ENCODE assay signal across 1 cellular context in the genomic region with DNA sequence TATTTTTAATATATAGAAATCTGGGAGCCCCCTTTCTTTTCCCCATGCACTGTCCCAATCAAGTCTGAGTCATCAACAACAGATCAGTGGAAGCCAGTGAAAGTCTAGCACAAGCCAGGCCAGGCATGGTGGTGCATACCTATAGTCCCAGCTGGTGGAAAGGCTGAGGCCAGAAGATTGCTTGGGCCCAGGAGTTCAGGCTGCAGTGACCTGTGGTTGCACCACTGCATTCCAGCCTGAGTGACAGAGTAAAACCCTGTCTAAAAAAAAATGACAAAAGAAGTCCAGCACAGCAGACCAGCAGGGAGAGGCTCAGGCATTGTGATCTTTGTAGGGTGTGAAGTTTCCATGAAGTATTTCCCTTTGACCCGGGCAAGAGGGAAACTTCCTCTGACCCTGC.
TF ChIP-seq lines count a peak whose summit lies in the region.

No MANE protein-coding gene starts in this region.

TF ChIP-seq in HCT116, 20 proteins besides CTCF, POLR2A, EP300 and RAD21 (continued from another document):
- TF ChIP-seq, protein P1, sequence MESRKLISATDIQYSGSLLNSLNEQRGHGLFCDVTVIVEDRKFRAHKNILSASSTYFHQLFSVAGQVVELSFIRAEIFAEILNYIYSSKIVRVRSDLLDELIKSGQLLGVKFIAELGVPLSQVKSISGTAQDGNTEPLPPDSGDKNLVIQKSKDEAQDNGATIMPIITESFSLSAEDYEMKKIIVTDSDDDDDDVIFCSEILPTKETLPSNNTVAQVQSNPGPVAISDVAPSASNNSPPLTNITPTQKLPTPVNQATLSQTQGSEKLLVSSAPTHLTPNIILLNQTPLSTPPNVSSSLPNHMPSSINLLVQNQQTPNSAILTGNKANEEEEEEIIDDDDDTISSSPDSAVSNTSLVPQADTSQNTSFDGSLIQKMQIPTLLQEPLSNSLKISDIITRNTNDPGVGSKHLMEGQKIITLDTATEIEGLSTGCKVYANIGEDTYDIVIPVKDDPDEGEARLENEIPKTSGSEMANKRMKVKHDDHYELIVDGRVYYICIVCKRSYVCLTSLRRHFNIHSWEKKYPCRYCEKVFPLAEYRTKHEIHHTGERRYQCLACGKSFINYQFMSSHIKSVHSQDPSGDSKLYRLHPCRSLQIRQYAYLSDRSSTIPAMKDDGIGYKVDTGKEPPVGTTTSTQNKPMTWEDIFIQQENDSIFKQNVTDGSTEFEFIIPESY (IDR thresholded peaks at IDR 0.05; ENCODE audit: extremely low read depth, insufficient replicate concordance, low read length), result no peak
- no peak for TF ChIP-seq CBX3 (IDR thresholded peaks at IDR 0.05; ENCODE audit: low read depth)
- TF ChIP-seq, protein P2, sequence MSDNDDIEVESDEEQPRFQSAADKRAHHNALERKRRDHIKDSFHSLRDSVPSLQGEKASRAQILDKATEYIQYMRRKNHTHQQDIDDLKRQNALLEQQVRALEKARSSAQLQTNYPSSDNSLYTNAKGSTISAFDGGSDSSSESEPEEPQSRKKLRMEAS (IDR thresholded peaks at IDR 0.05), result no peak
- TF ChIP-seq TCF7L2 (IDR thresholded peaks at IDR 0.05; ENCODE audit: borderline replicate concordance, extremely low read depth, insufficient read depth, insufficient read length), result no peak
